In genomic region chr19:11437955-11438354, GRCh38 we compare ENCODE assay signal across 17 cellular contexts. TPM values are rescaled to one million over a fixed set of nuclear protein-coding genes. Genes with fewer than 3 reads are reported as not detected.
DNase-seq lines count a peak whose midpoint lies in the region; ATAC-seq and TF ChIP-seq lines count a peak whose summit lies in the region.
"Had no signal": no experiment of that assay in that cellular context is flagged by ENCODE, and none has a peak within 500 bp of the region (broad histone marks: within the 10 kb centered on the region; RNA-seq: fewer than 3 reads in every experiment).

No MANE protein-coding gene starts in this region.

- no peak overlapping the region for H3K27ac Mint-ChIP-seq in activated naive CD4-positive, alpha-beta T cell treated with anti-CD3 and anti-CD28 coated beads, Interleukin-2, amount 50 U/mL, for 24 hours
- peak overlapping the region in 1 of 2 donors; percentile 94 for H3K27ac Mint-ChIP-seq in activated naive CD4-positive, alpha-beta T cell treated with anti-CD3 and anti-CD28 coated beads, Interleukin-2, amount 50 U/mL, for 72 hours
- H3K27ac Mint-ChIP-seq in chondrocyte (ENCODE audit: unreplicated experiment): no peak overlapping the region
- peak overlapping the region; percentile 94 for H3K27ac Mint-ChIP-seq in stimulated activated memory B cell treated with anti-CD40 and anti-IgM and Interleukin-4, amounts not matched to agents 10 μg/mL and 1 μg/mL and 100 μg/mL, for 72 hours

- H3K27ac ChIP-seq in OCI-LY3 (ENCODE audit: low read length) (peak overlapping the region; percentile 82), vagina (no peak overlapping the region)
- H3K27ac ChIP-seq: lower lobe of right lung, upper lobe of left lung had no signal

- peaks cover 21% of the 10 kb centered on the region for H3K4me1 Mint-ChIP-seq in activated naive CD4-positive, alpha-beta T cell treated with anti-CD3 and anti-CD28 coated beads, Interleukin-2, amount 50 U/mL, for 24 hours
- H3K4me1 Mint-ChIP-seq in chondrocyte (ENCODE audit: low read depth): peaks cover 24% of the 10 kb centered on the region
- peaks cover 53% of the 10 kb centered on the region for H3K4me1 Mint-ChIP-seq in stimulated activated memory B cell treated with anti-CD40 and anti-IgM and Interleukin-4, amounts not matched to agents 10 μg/mL and 1 μg/mL and 100 μg/mL, for 72 hours

- no peak for ATAC-seq in activated naive CD4-positive, alpha-beta T cell treated with anti-CD3 and anti-CD28 coated beads, Interleukin-2, amount 50 U/mL, for 72 hours
- ATAC-seq in stimulated activated memory B cell treated with anti-CD40 and anti-IgM and Interleukin-4, amounts not matched to agents 10 μg/mL and 1 μg/mL and 100 μg/mL, for 72 hours: peak; percentile 22
- no peak for ATAC-seq in HG03442 (IDR thresholded peaks at IDR 0.05; ENCODE audit: unreplicated experiment)
- ATAC-seq: lower lobe of right lung, sciatic nerve had no signal

- H3K27me3 Mint-ChIP-seq in activated naive CD4-positive, alpha-beta T cell treated with anti-CD3 and anti-CD28 coated beads, Interleukin-2, amount 50 U/mL, for 24 hours: no peaks in the 10 kb centered on the region
- no peaks in the 10 kb centered on the region for H3K27me3 Mint-ChIP-seq in chondrocyte (ENCODE audit: low read depth)
- H3K27me3 Mint-ChIP-seq in stimulated activated memory B cell treated with anti-CD40 and anti-IgM and Interleukin-4, amounts not matched to agents 10 μg/mL and 1 μg/mL and 100 μg/mL, for 72 hours: no peaks in the 10 kb centered on the region

- no peaks in the 10 kb centered on the region for H4K20me1 ChIP-seq in OCI-LY3 (ENCODE audit: insufficient read depth, low read length)

- no peaks in the 10 kb centered on the region for H3K9me3 Mint-ChIP-seq in activated naive CD4-positive, alpha-beta T cell treated with anti-CD3 and anti-CD28 coated beads, Interleukin-2, amount 50 U/mL, for 24 hours
- H3K9me3 Mint-ChIP-seq in activated naive CD4-positive, alpha-beta T cell treated with anti-CD3 and anti-CD28 coated beads, Interleukin-2, amount 50 U/mL, for 72 hours: no peaks in the 10 kb centered on the region
- H3K9me3 Mint-ChIP-seq in chondrocyte (ENCODE audit: low read depth): no peaks in the 10 kb centered on the region
- H3K9me3 Mint-ChIP-seq in stimulated activated memory B cell treated with anti-CD40 and anti-IgM and Interleukin-4, amounts not matched to agents 10 μg/mL and 1 μg/mL and 100 μg/mL, for 72 hours: no peaks in the 10 kb centered on the region

- no peak for DNase-seq in activated naive CD4-positive, alpha-beta T cell treated with anti-CD3 and anti-CD28 coated beads, Interleukin-2, amount 50 U/mL, for 72 hours (ENCODE audit: low spot score in 2 of 2)
- DNase-seq in chondrocyte (ENCODE audit: low spot score) (no peak), ureter (ENCODE audit: low spot score) (no peak), vagina (ENCODE audit: extremely low spot score in 2 of 2) (no peak)
- DNase-seq: activated CD4-positive, alpha-beta T cell treated with anti-CD3 and anti-CD28 coated beads, Interleukin-2, amount 50 U/mL, for 4 hours; activated naive CD4-positive, alpha-beta T cell; foreskin melanocyte; lower lobe of right lung; NCI-H774; T1000; upper lobe of left lung had no signal

- H3K27me3 ChIP-seq in OCI-LY3 (ENCODE audit: low read depth, low read length): no peaks in the 10 kb centered on the region
- H3K27me3 ChIP-seq in vagina: no peaks in the 10 kb centered on the region
- H3K27me3 ChIP-seq: upper lobe of left lung had no signal

- intact Hi-C loops in vagina (cut with DNase I): no loop called here

- H3K9ac ChIP-seq in OCI-LY3 (ENCODE audit: low read length): peak overlapping the region; percentile 34; the same call in 1 of the 2 replicates

- no peak for TF ChIP-seq CTCF in OCI-LY3 (IDR thresholded peaks at IDR 0.05; ENCODE audit: low read depth, low read length)
- no peak for TF ChIP-seq CTCF in chondrocyte (IDR thresholded peaks at IDR 0.05)
- TF ChIP-seq CTCF in vagina (IDR thresholded peaks at IDR 0.05): no peak

- peaks cover 28% of the 10 kb centered on the region for H3K4me1 ChIP-seq in OCI-LY3 (ENCODE audit: low read length)
- H3K4me1 ChIP-seq in vagina: peaks cover 21% of the 10 kb centered on the region

- H3K4me3 ChIP-seq in OCI-LY3 (ENCODE audit: low read length): peak overlapping the region; percentile 40; the same call in 1 of the 2 replicates
- H3K4me3 ChIP-seq in vagina: no peak overlapping the region
- H3K4me3 ChIP-seq: lower lobe of right lung, upper lobe of left lung had no signal

- peak overlapping the region; percentile 55 for H3K4me2 ChIP-seq in OCI-LY3 (ENCODE audit: low read length)

- peaks cover 15% of the 10 kb centered on the region for H3K79me2 ChIP-seq in OCI-LY3 (ENCODE audit: low read length)

- TF ChIP-seq POLR2A in vagina (IDR thresholded peaks at IDR 0.05): no peak

- no peaks in the 10 kb centered on the region for H3K9me3 ChIP-seq in OCI-LY3 (ENCODE audit: insufficient read depth, low read length)
- H3K9me3 ChIP-seq in vagina: no peaks in the 10 kb centered on the region
- H3K9me3 ChIP-seq: lower lobe of right lung, upper lobe of left lung had no signal

- H2AFZ ChIP-seq in OCI-LY3 (ENCODE audit: low read depth, low read length): no peak overlapping the region

- H3K4me3 Mint-ChIP-seq in activated naive CD4-positive, alpha-beta T cell treated with anti-CD3 and anti-CD28 coated beads, Interleukin-2, amount 50 U/mL, for 24 hours: peak overlapping the region; percentile 70
- H3K4me3 Mint-ChIP-seq in chondrocyte (ENCODE audit: unreplicated experiment): peak overlapping the region; percentile 31
- H3K4me3 Mint-ChIP-seq in stimulated activated memory B cell treated with anti-CD40 and anti-IgM and Interleukin-4, amounts not matched to agents 10 μg/mL and 1 μg/mL and 100 μg/mL, for 72 hours: peak overlapping the region; percentile 38

- H3K36me3 Mint-ChIP-seq in activated naive CD4-positive, alpha-beta T cell treated with anti-CD3 and anti-CD28 coated beads, Interleukin-2, amount 50 U/mL, for 24 hours: peaks cover 11% of the 10 kb centered on the region
- H3K36me3 Mint-ChIP-seq in activated naive CD4-positive, alpha-beta T cell treated with anti-CD3 and anti-CD28 coated beads, Interleukin-2, amount 50 U/mL, for 72 hours: peaks cover 15 to 29% of the 10 kb centered on the region in 2 donors
- peaks cover 12% of the 10 kb centered on the region for H3K36me3 Mint-ChIP-seq in chondrocyte (ENCODE audit: low read depth)
- H3K36me3 Mint-ChIP-seq in stimulated activated memory B cell treated with anti-CD40 and anti-IgM and Interleukin-4, amounts not matched to agents 10 μg/mL and 1 μg/mL and 100 μg/mL, for 72 hours: peaks cover 48% of the 10 kb centered on the region

- H3K36me3 ChIP-seq in OCI-LY3 (replicated peaks; ENCODE audit: low read depth, low read length): peaks cover 36% of the 10 kb centered on the region
- H3K36me3 ChIP-seq in vagina: peaks cover 0 to 58% of the 10 kb centered on the region in 2 donors

RNA-seq across cellular contexts. Expression of gene PRKCSH, which starts 2.5 kb away (rescaled TPM):
- 100 to 1,000 TPM; 272 to 285 TPM for total RNA-seq in activated naive CD4-positive, alpha-beta T cell treated with anti-CD3 and anti-CD28 coated beads, Interleukin-2, amount 50 U/mL, for 72 hours
- total RNA-seq in chondrocyte (309 to 330 TPM (median 318 TPM) in 3 replicates), ureter (267 TPM), vagina (79.1 TPM)

RNA-seq across cellular contexts. Expression of gene ODAD3, which starts 3.0 kb away (rescaled TPM):
- under 1 TPM; 0.30 to 0.95 TPM for total RNA-seq in activated naive CD4-positive, alpha-beta T cell treated with anti-CD3 and anti-CD28 coated beads, Interleukin-2, amount 50 U/mL, for 72 hours
- total RNA-seq in chondrocyte (0.15 to 0.68 TPM (median 0.31 TPM) in 3 replicates), ureter (0.78 TPM), vagina (not detected)

RNA-seq across cellular contexts. Expression of gene RGL3, which starts 18.8 kb away (rescaled TPM):
- total RNA-seq in activated naive CD4-positive, alpha-beta T cell treated with anti-CD3 and anti-CD28 coated beads, Interleukin-2, amount 50 U/mL, for 72 hours: not detected
- total RNA-seq in chondrocyte: 0.70 to 0.97 TPM in 2 of 3 replicates, not detected in the other
- total RNA-seq in ureter: 44.2 TPM
- total RNA-seq in vagina: 19.6 TPM

RNA-seq across cellular contexts. Expression of gene ELAVL3, which starts 42.9 kb away (rescaled TPM):
- not detected for total RNA-seq in activated naive CD4-positive, alpha-beta T cell treated with anti-CD3 and anti-CD28 coated beads, Interleukin-2, amount 50 U/mL, for 72 hours
- total RNA-seq in chondrocyte: 0.07 TPM in 1 of 3 replicates, not detected in the others
- not detected for total RNA-seq in ureter
- 1.2 TPM for total RNA-seq in vagina
- total RNA-seq: endothelial cell of umbilical vein, lower lobe of right lung had no signal

RNA-seq across cellular contexts. Expression of gene EPOR, which starts 53.8 kb away (rescaled TPM):
- 10 to 100 TPM in 1 of 2 donors, 1 to 10 TPM in 1; 7.9 to 14.1 TPM for total RNA-seq in activated naive CD4-positive, alpha-beta T cell treated with anti-CD3 and anti-CD28 coated beads, Interleukin-2, amount 50 U/mL, for 72 hours
- 1.4 to 2.8 TPM (median 2.6 TPM) in 3 replicates for total RNA-seq in chondrocyte
- total RNA-seq in ureter: 6.7 TPM
- total RNA-seq in vagina: 14.5 TPM

Comparison
In these comparisons a context has a peak if more than half of its experiments do, and no peak if none do; other contexts are left out.
1. RNA of gene RGL3, which starts 18.8 kb away (total RNA-seq): 44.2 TPM in ureter (single experiment) and 19.6 TPM in vagina (single experiment); 0.70 to 0.97 TPM in chondrocyte and not detected in activated naive CD4-positive, alpha-beta T cell treated with anti-CD3 and anti-CD28 coated beads, Interleukin-2, amount 50 U/mL, for 72 hours; every median in the first group is over 10 times any median in the second.
2. Peak in every context shown above with its lines, with median percentiles within 50 percentile points of each other: H3K4me3 Mint-ChIP-seq.